1 cellular context compared by ENCODE assay signal in genomic region chr6:129699661-129700060, GRCh38.
TF ChIP-seq lines count a peak whose summit lies in the region.

No MANE protein-coding gene starts in this region.

TF ChIP-seq in IMR-90, 13 proteins besides CTCF, POLR2A, EP300 and RAD21 (continued from another document):
- TF ChIP-seq MAZ (IDR thresholded peaks at IDR 0.05; ENCODE audit: borderline replicate concordance, low read depth, low read length) (no peak), BHLHE40 (IDR thresholded peaks at IDR 0.05; ENCODE audit: low read depth, low read length) (no peak), MXI1 (IDR thresholded peaks at IDR 0.05; ENCODE audit: borderline replicate concordance, low read depth, low read length) (no peak), ELK1 (IDR thresholded peaks at IDR 0.05; ENCODE audit: borderline replicate concordance, low read depth, low read length) (no peak), RFX5 (IDR thresholded peaks at IDR 0.05; ENCODE audit: low read depth, low read length) (no peak), CHD1 (IDR thresholded peaks at IDR 0.05; ENCODE audit: low read depth, low read length) (no peak), RCOR1 (IDR thresholded peaks at IDR 0.05; ENCODE audit: insufficient replicate concordance, low read length) (no peak), FOS (IDR thresholded peaks at IDR 0.05; ENCODE audit: low read depth, low read length) (no peak), USF2 (IDR thresholded peaks at IDR 0.05; ENCODE audit: low read depth, low read length) (no peak)
